ENCODE assay signal across 12 cellular contexts in the genomic region with DNA sequence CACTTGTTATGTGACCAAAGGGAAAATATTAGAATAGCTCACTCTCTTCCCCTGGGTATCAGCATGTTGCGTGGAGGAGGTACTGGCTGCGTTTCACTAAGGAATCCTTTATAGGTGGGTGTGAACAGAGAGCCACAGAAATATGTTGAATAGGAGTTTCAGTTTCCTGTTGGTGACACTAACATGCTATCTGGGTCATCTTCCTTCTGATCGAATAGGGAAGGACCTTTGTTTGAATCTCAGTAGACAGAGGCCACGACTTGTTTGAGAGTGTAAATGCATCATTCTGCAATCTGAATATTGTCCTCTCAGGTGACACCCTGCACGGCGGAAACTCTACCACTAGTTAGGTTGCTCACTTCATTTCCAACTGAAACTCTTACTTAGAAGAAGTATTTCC.
A peak's percentile ranks its signal among the peaks of the same experiment; 100 is the strongest.
DNase-seq lines count a peak whose midpoint lies in the region; ATAC-seq and TF ChIP-seq lines count a peak whose summit lies in the region.
"Had no signal": no experiment of that assay in that cellular context is flagged by ENCODE, and none has a peak within 500 bp of the region (broad histone marks: within the 10 kb centered on the region; RNA-seq: fewer than 3 reads in every experiment).

No MANE protein-coding gene starts in this region.

- H3K4me3 ChIP-seq in MM.1S (ENCODE audit: low read length): no peak overlapping the region
- H3K4me3 ChIP-seq in ovary: no peak overlapping the region
- H3K4me3 ChIP-seq: esophagus squamous epithelium had no signal

- H3K4me2 ChIP-seq in MM.1S (ENCODE audit: low read depth, low read length): peak overlapping the region; percentile 13; the same call in 1 of the 2 replicates
- H3K4me2 ChIP-seq: KMS-11 had no signal

- H3K27me3 ChIP-seq in MM.1S (replicated peaks; ENCODE audit: insufficient read depth, low read length) (no peaks in the 10 kb centered on the region), ovary (no peaks in the 10 kb centered on the region)
- H3K27me3 ChIP-seq: esophagus squamous epithelium had no signal

- WGBS in ovary, 3 donors: 76 to 83% (median 82%) methylated on average over 6 of the region's 6 CpGs

- no peaks in the 10 kb centered on the region for H3K79me2 ChIP-seq in MM.1S (ENCODE audit: low read length)

- DNase-seq in GM10248 (ENCODE audit: extremely low spot score) (peak; percentile 21), MM.1S (no peak), DMS53 treated with DMSO at 0.1 percent for 48 hours (lab: John Stamatoyannopoulos, UW; ENCODE audit: unreplicated experiment) (no peak), NCI-H748 treated with DMSO at 0.1 percent for 48 hours (lab: John Stamatoyannopoulos, UW) (no peak), ovary (no peak), AG08396 (ENCODE audit: low spot score) (no peak)
- DNase-seq: anterior cingulate cortex, esophagus squamous epithelium, posterior cingulate gyrus had no signal

- H3K9me3 ChIP-seq in MM.1S (replicated peaks; ENCODE audit: insufficient read depth, low read length): no peaks in the 10 kb centered on the region
- H3K9me3 ChIP-seq in ovary: no peaks in the 10 kb centered on the region
- H3K9me3 ChIP-seq: esophagus squamous epithelium had no signal

- TF ChIP-seq CTCF in GM10248 (IDR thresholded peaks at IDR 0.05; ENCODE audit: control extremely low read depth, extremely low read depth, low read depth, missing control alignments) (no peak), MM.1S (IDR thresholded peaks at IDR 0.05; ENCODE audit: low read length) (no peak), ovary (IDR thresholded peaks at IDR 0.05) (no peak)

- peaks cover 7% of the 10 kb centered on the region for H3K4me1 ChIP-seq in MM.1S (ENCODE audit: low read length)
- H3K4me1 ChIP-seq in ovary (ENCODE audit: insufficient read depth): no peaks in the 10 kb centered on the region

- H3K36me3 ChIP-seq in MM.1S (replicated peaks; ENCODE audit: insufficient read depth, low read length) (no peaks in the 10 kb centered on the region), ovary (no peaks in the 10 kb centered on the region)
- H3K36me3 ChIP-seq: esophagus squamous epithelium had no signal

- H4K20me1 ChIP-seq in MM.1S (ENCODE audit: insufficient read depth, low read length): no peaks in the 10 kb centered on the region

- H2AFZ ChIP-seq in MM.1S (ENCODE audit: low read length): no peak overlapping the region

- TF ChIP-seq POLR2A in ovary (IDR thresholded peaks at IDR 0.05): no peak

- intact Hi-C loops in ovary (cut with DNase I): no loop called here

- peak; percentile 71 for ATAC-seq in GM19043 (IDR thresholded peaks at IDR 0.05; ENCODE audit: low read depth, unreplicated experiment)
- peak; percentile 56 for ATAC-seq in HG02840 (IDR thresholded peaks at IDR 0.05; ENCODE audit: low FRiP score, unreplicated experiment)

- H3F3A ChIP-seq in MM.1S (ENCODE audit: insufficient read depth, low read length): no peaks in the 10 kb centered on the region

- H3K9ac ChIP-seq in MM.1S (ENCODE audit: low read length): no peak overlapping the region
- H3K9ac ChIP-seq: KMS-11 had no signal

- no peaks in the 10 kb centered on the region for H3K9me2 ChIP-seq in MM.1S (replicated peaks; ENCODE audit: insufficient read depth, low read length)

- TF ChIP-seq EP300 in ovary (IDR thresholded peaks at IDR 0.05): no peak

- POLR2A ChIA-PET in GM10248 (lab: Yijun Ruan, JAX): no interaction called here

- CTCF ChIA-PET in GM10248 (lab: Yijun Ruan, JAX): no interaction called here

- H3K27ac ChIP-seq in MM.1S (ENCODE audit: low read length): no peak overlapping the region
- no peak overlapping the region for H3K27ac ChIP-seq in ovary
- H3K27ac ChIP-seq: esophagus squamous epithelium, KMS-11 had no signal
